ENCODE assay signal across 24 cellular contexts in genomic region chr4:39627413-39627812, GRCh38.
"Had no signal": no experiment of that assay in that cellular context is flagged by ENCODE, and none has a peak within 500 bp of the region (broad histone marks: within the 10 kb centered on the region; RNA-seq: fewer than 3 reads in every experiment).

No MANE protein-coding gene starts in this region.

- ATAC-seq: activated T-helper 17 cell treated with anti-CD3 and anti-CD28 coated beads, Interleukin-2, amount 50 U/mL, for 72 hours; gastroesophageal sphincter; heart left ventricle; left ventricle myocardium superior; natural killer cell; pancreas; sciatic nerve had no signal

- H3K27ac ChIP-seq: esophagus muscularis mucosa, gastroesophageal sphincter, heart left ventricle, pancreas, thyroid gland had no signal

- H3K27ac Mint-ChIP-seq: activated CD4-positive, alpha-beta memory T cell treated with anti-CD3 and anti-CD28 coated beads, Interleukin-2, amount 10 ng/mL, durations not matched to agents 7 days and 5 days; activated T-helper 17 cell treated with anti-CD3 and anti-CD28 coated beads, Interleukin-2, amount 50 U/mL, for 72 hours; dendritic cell treated with granulocyte-macrophage colony-stimulating factor and Interleukin-4, amounts not matched to agents 40 ng/mL and 50 ng/mL, for 4 days; immature natural killer cell; natural killer cell; T-helper 2 cell treated with Interferon-gamma antibody and Interleukin-4, amounts not matched to agents 5 μg/mL and 100 μg/mL, for 36 hours had no signal

- H3K36me3 Mint-ChIP-seq: activated naive CD8-positive, alpha-beta T cell treated with anti-CD3 and anti-CD28 coated beads for 36 hours; natural killer cell had no signal

- FAIRE-seq: endothelial cell of umbilical vein, pancreas, TTC549 had no signal

- H3K9me3 ChIP-seq: esophagus muscularis mucosa, gastroesophageal sphincter, pancreas, thyroid gland had no signal

- H3K4me1 ChIP-seq: thyroid gland had no signal

- H3K4me2 ChIP-seq: smooth muscle cell had no signal

- H3K27me3 ChIP-seq: esophagus muscularis mucosa, gastroesophageal sphincter, heart left ventricle, pancreas, thyroid gland had no signal

- H3K4me3 Mint-ChIP-seq: activated CD4-positive, alpha-beta memory T cell treated with anti-CD3 and anti-CD28 coated beads, Interleukin-2, amount 10 ng/mL, durations not matched to agents 7 days and 5 days; activated naive CD8-positive, alpha-beta T cell treated with anti-CD3 and anti-CD28 coated beads for 36 hours; activated T-helper 17 cell treated with anti-CD3 and anti-CD28 coated beads, Interleukin-2, amount 50 U/mL, for 72 hours; dendritic cell treated with granulocyte-macrophage colony-stimulating factor and Interleukin-4, amounts not matched to agents 40 ng/mL and 50 ng/mL, for 4 days; immature natural killer cell; natural killer cell; T-helper 2 cell treated with Interferon-gamma antibody and Interleukin-4, amounts not matched to agents 5 μg/mL and 100 μg/mL, for 36 hours had no signal

- H3K36me3 ChIP-seq: pancreas, thyroid gland had no signal

- H3K9me3 Mint-ChIP-seq: activated CD4-positive, alpha-beta memory T cell treated with anti-CD3 and anti-CD28 coated beads, Interleukin-2, amount 10 ng/mL, durations not matched to agents 7 days and 5 days; activated naive CD8-positive, alpha-beta T cell treated with anti-CD3 and anti-CD28 coated beads for 36 hours; activated T-helper 17 cell treated with anti-CD3 and anti-CD28 coated beads, Interleukin-2, amount 50 U/mL, for 72 hours; dendritic cell treated with granulocyte-macrophage colony-stimulating factor and Interleukin-4, amounts not matched to agents 40 ng/mL and 50 ng/mL, for 4 days; immature natural killer cell; natural killer cell; T-helper 2 cell treated with Interferon-gamma antibody and Interleukin-4, amounts not matched to agents 5 μg/mL and 100 μg/mL, for 36 hours had no signal

- H3K4me1 Mint-ChIP-seq: activated T-helper 17 cell treated with anti-CD3 and anti-CD28 coated beads, Interleukin-2, amount 50 U/mL, for 72 hours; immature natural killer cell had no signal

- DNase-seq: activated CD4-positive, alpha-beta memory T cell treated with anti-CD3 and anti-CD28 coated beads, Interleukin-2, amount 10 ng/mL, durations not matched to agents 7 days and 5 days; activated CD4-positive, alpha-beta T cell treated with anti-CD3 and anti-CD28 coated beads for 4 hours; activated naive CD4-positive, alpha-beta T cell; activated naive CD8-positive, alpha-beta T cell treated with anti-CD3 and anti-CD28 coated beads for 36 hours; activated T-cell treated with anti-CD3 and anti-CD28 coated beads, Interleukin-2, amount 50 U/mL, for 1 hour; amniotic stem cell; effector CD8-positive, alpha-beta T cell; heart left ventricle; immature natural killer cell; kidney glomerular epithelial cell; left ventricle myocardium superior; natural killer cell; pancreas; stimulated activated CD4-positive, alpha-beta T cell treated with anti-CD3 and anti-CD28 coated beads, Interleukin-4, amount 100 ng/mL, for 1 hour; thyroid gland had no signal

- H3K4me3 ChIP-seq: esophagus muscularis mucosa, gastroesophageal sphincter, heart left ventricle, pancreas, smooth muscle cell, thyroid gland had no signal
